18 cellular contexts compared by ENCODE assay signal in genomic region chr12:31017535-31017934, GRCh38. TPM values are rescaled to one million over a fixed set of nuclear protein-coding genes. Genes with fewer than 3 reads are reported as not detected.
DNase-seq lines count a peak whose midpoint lies in the region; ATAC-seq, FAIRE-seq and TF ChIP-seq lines count a peak whose summit lies in the region.
"Had no signal": no experiment of that assay in that cellular context is flagged by ENCODE, and none has a peak within 500 bp of the region (broad histone marks: within the 10 kb centered on the region; RNA-seq: fewer than 3 reads in every experiment).

No MANE protein-coding gene starts in this region.

- TF ChIP-seq EP300 in suprapubic skin (IDR thresholded peaks at IDR 0.05): no peak

- H3K9me3 Mint-ChIP-seq in glutamatergic neuron (ENCODE audit: unreplicated experiment): peaks cover 3% of the 10 kb centered on the region
- H3K9me3 Mint-ChIP-seq in naive thymus-derived CD8-positive, alpha-beta T cell: peaks cover 0 to 3% (median 0%) of the 10 kb centered on the region in 9 donors

- peaks cover 7% of the 10 kb centered on the region for H3K4me1 Mint-ChIP-seq in glutamatergic neuron (ENCODE audit: low read depth, unreplicated experiment)
- H3K4me1 Mint-ChIP-seq in naive thymus-derived CD8-positive, alpha-beta T cell: no peaks in the 10 kb centered on the region

- DNase-seq in glutamatergic neuron (no peak), suprapubic skin (ENCODE audit: low spot score in 2 of 2) (peak; percentile 11), GM20000 (ENCODE audit: low spot score) (no peak), small intestine (no peak)
- DNase-seq in naive thymus-derived CD8-positive, alpha-beta T cell: no peak
- DNase-seq: DMS79 treated with DMSO at 0.1 percent for 48 hours, KBM-7, NCI-H1105, NCI-H2081, NCI-H2171 treated with DMSO at 0.1 percent for 48 hours, NCI-H446, NCI-H526 treated with DMSO at 0.1 percent for 48 hours, Right ventricle myocardium superior had no signal

- no peak overlapping the region for H2AFZ ChIP-seq in OCI-LY1 (ENCODE audit: low read length)

- TF ChIP-seq CTCF in HEK293 (tag by site-specific recombination; IDR thresholded peaks at IDR 0.05) (no peak), OCI-LY1 (IDR thresholded peaks at IDR 0.05; ENCODE audit: low read length) (no peak), glutamatergic neuron (IDR thresholded peaks at IDR 0.05; ENCODE audit: partially characterized antibody, unreplicated experiment) (no peak), suprapubic skin (IDR thresholded peaks at IDR 0.05) (no peak), GM20000 (IDR thresholded peaks at IDR 0.05; ENCODE audit: extremely low read depth, missing control alignments) (no peak)

- peak overlapping the region; percentile 17 for H3K27ac Mint-ChIP-seq in glutamatergic neuron (ENCODE audit: unreplicated experiment)
- H3K27ac Mint-ChIP-seq in naive thymus-derived CD8-positive, alpha-beta T cell: no peak overlapping the region

- H3K79me2 ChIP-seq in OCI-LY1 (ENCODE audit: insufficient read depth, low read length): 0 out of 2 replicates have a peak, but pooled peaks cover 2% of the 10 kb centered on the region

- H3K9me3 ChIP-seq in HEK293 (ENCODE audit: control insufficient read depth, insufficient read depth, low read depth, low read length): no peaks in the 10 kb centered on the region
- H3K9me3 ChIP-seq in OCI-LY1 (ENCODE audit: low read length): no peaks in the 10 kb centered on the region
- no peaks in the 10 kb centered on the region for H3K9me3 ChIP-seq in suprapubic skin
- H3K9me3 ChIP-seq in small intestine (ENCODE audit: control insufficient read depth, low read depth): no peaks in the 10 kb centered on the region

- H3K27me3 Mint-ChIP-seq in glutamatergic neuron (ENCODE audit: unreplicated experiment): peaks cover 3% of the 10 kb centered on the region
- peaks cover 0 to 13% (median 3%) of the 10 kb centered on the region in 5 donors for H3K27me3 Mint-ChIP-seq in naive thymus-derived CD8-positive, alpha-beta T cell

- ATAC-seq in naive thymus-derived CD8-positive, alpha-beta T cell: no peak
- ATAC-seq: HCT116 had no signal

- H3K4me3 ChIP-seq in HEK293 (ENCODE audit: low read depth, low read length) (no peak overlapping the region), OCI-LY1 (ENCODE audit: low read depth, low read length, poor library complexity, severe bottlenecking) (no peak overlapping the region), suprapubic skin (no peak overlapping the region), small intestine (ENCODE audit: low read depth in 1 of 2, low read length in 2 of 2) (no peak overlapping the region)
- H3K4me3 ChIP-seq: SK-N-MC had no signal

- no peaks in the 10 kb centered on the region for H4K20me1 ChIP-seq in OCI-LY1 (ENCODE audit: insufficient read depth, low read length)

- no peaks in the 10 kb centered on the region for H3K36me3 ChIP-seq in HEK293 (ENCODE audit: control insufficient read depth in 2 of 2, insufficient read depth in 1 of 2, low read length in 2 of 2)
- H3K36me3 ChIP-seq in OCI-LY1 (ENCODE audit: insufficient read depth, low read length): no peaks in the 10 kb centered on the region
- no peaks in the 10 kb centered on the region for H3K36me3 ChIP-seq in suprapubic skin
- no peaks in the 10 kb centered on the region for H3K36me3 ChIP-seq in small intestine (ENCODE audit: control insufficient read depth in 2 of 2, insufficient read depth in 2 of 2, low read length in 2 of 2)

- H3K4me3 Mint-ChIP-seq in glutamatergic neuron (ENCODE audit: unreplicated experiment): no peak overlapping the region
- no peak overlapping the region for H3K4me3 Mint-ChIP-seq in naive thymus-derived CD8-positive, alpha-beta T cell

- peak overlapping the region; percentile 45; the same call in 1 of the 2 replicates for H3K9ac ChIP-seq in OCI-LY1 (ENCODE audit: low read length)

- H3K9me2 ChIP-seq in OCI-LY1 (ENCODE audit: low read depth, low read length): no peaks in the 10 kb centered on the region

- FAIRE-seq in small intestine (lab: Jason Lieb, UNC): no peak
- FAIRE-seq: RCC 7860 had no signal

- no peaks in the 10 kb centered on the region for H3K36me3 Mint-ChIP-seq in glutamatergic neuron (ENCODE audit: unreplicated experiment)
- no peaks in the 10 kb centered on the region for H3K36me3 Mint-ChIP-seq in naive thymus-derived CD8-positive, alpha-beta T cell

- CTCF ChIA-PET in HEK293 (lab: Yijun Ruan, JAX): no interaction called here

- H3F3A ChIP-seq in OCI-LY1 (ENCODE audit: insufficient read depth, low read length): no peaks in the 10 kb centered on the region

- H3K27me3 ChIP-seq in OCI-LY1 (ENCODE audit: insufficient read depth, low read length) (no peaks in the 10 kb centered on the region), suprapubic skin (no peaks in the 10 kb centered on the region), small intestine (ENCODE audit: control insufficient read depth in 2 of 2, insufficient read depth in 2 of 2, low read length in 2 of 2) (no peaks in the 10 kb centered on the region)

- TF ChIP-seq POLR2A in suprapubic skin (IDR thresholded peaks at IDR 0.05): no peak

- H3K4me2 ChIP-seq in OCI-LY1 (ENCODE audit: low read length): peak overlapping the region; percentile 42

- 73% methylated on average over 4 of the region's 4 CpGs for WGBS in suprapubic skin
- WGBS in small intestine, 3 donors: 72 to 78% (median 75%) methylated on average over 4 of the region's 4 CpGs

- POLR2A ChIA-PET in HEK293 (lab: Yijun Ruan, JAX): no interaction called here
- POLR2A ChIA-PET in naive thymus-derived CD8-positive, alpha-beta T cell (lab: Charles Lee): no interaction called here

- peaks cover 6% of the 10 kb centered on the region for H3K4me1 ChIP-seq in HEK293 (ENCODE audit: control insufficient read depth, insufficient read depth, low read length)
- peaks cover 75% of the 10 kb centered on the region for H3K4me1 ChIP-seq in OCI-LY1 (ENCODE audit: insufficient read depth, low read length, severe bottlenecking)
- no peaks in the 10 kb centered on the region for H3K4me1 ChIP-seq in suprapubic skin
- no peaks in the 10 kb centered on the region for H3K4me1 ChIP-seq in small intestine (ENCODE audit: control insufficient read depth in 2 of 2, insufficient read depth in 1 of 2, low read depth in 1 of 2, low read length in 1 of 2)

- no peak overlapping the region for H3K27ac ChIP-seq in HEK293 (ENCODE audit: extremely low read depth, low read depth, low read length)
- H3K27ac ChIP-seq in OCI-LY1 (ENCODE audit: low read depth, low read length, poor library complexity, severe bottlenecking): peak overlapping the region; percentile 80
- H3K27ac ChIP-seq in suprapubic skin: no peak overlapping the region
- no peak overlapping the region for H3K27ac ChIP-seq in small intestine (ENCODE audit: low read depth in 1 of 2, low read length in 1 of 2)
- H3K27ac ChIP-seq: SK-N-MC had no signal

TF ChIP-seq in HEK293, 187 proteins besides CTCF, POLR2A, EP300 and RAD21 (continues in another document):
- TF ChIP-seq ZNF610 (tag by site-specific recombination; IDR thresholded peaks at IDR 0.05; ENCODE audit: borderline replicate concordance) (no peak), ZSCAN4 (tag by site-specific recombination; IDR thresholded peaks at IDR 0.05) (peak; percentile 98), ZSCAN30 (tag by site-specific recombination; IDR thresholded peaks at IDR 0.05) (no peak), EGR2 (tag by site-specific recombination; IDR thresholded peaks at IDR 0.05; ENCODE audit: low read depth) (peak; percentile 62), ZNF544 (tag by site-specific recombination; IDR thresholded peaks at IDR 0.05) (no peak), SCRT2 (tag by site-specific recombination; IDR thresholded peaks at IDR 0.05) (no peak), ZNF530 (tag by site-specific recombination; IDR thresholded peaks at IDR 0.05; ENCODE audit: low read depth) (no peak), ZNF362 (tag by site-specific recombination; IDR thresholded peaks at IDR 0.05) (no peak), BCL6B (tag by site-specific recombination; IDR thresholded peaks at IDR 0.05) (no peak), ZNF560 (tag by site-specific recombination; IDR thresholded peaks at IDR 0.05; ENCODE audit: borderline replicate concordance) (no peak), ZNF660 (tag by site-specific recombination; IDR thresholded peaks at IDR 0.05) (no peak), HOXD13 (CRISPR knock-in tag; IDR thresholded peaks at IDR 0.05; ENCODE audit: borderline replicate concordance) (no peak), ZFHX2 (tag by site-specific recombination; conservative IDR thresholded peaks at IDR 0.05) (peak; percentile 77)

RNA-seq across cellular contexts. Expression of gene DDX11, which starts 56.1 kb away (rescaled TPM):
- total RNA-seq in glutamatergic neuron (ENCODE audit: unreplicated experiment) (31.9 TPM), suprapubic skin (10 to 100 TPM; 13.0 to 81.6 (median 46.0) TPM)
- 10 to 100 TPM in 2 of 3 donors, 1 to 10 TPM in 1; 7.3 to 19.0 (median 15.9) TPM for polyA plus RNA-seq in small intestine
- total RNA-seq in naive thymus-derived CD8-positive, alpha-beta T cell: 100 to 1,000 TPM; 132 to 141 TPM
- polyA plus RNA-seq in naive thymus-derived CD8-positive, alpha-beta T cell: 10 to 100 TPM in 1 of 3 donors, 1 to 10 TPM in 2; 2.4 to 24.2 (median 7.1) TPM

Comparison
In these comparisons a context has a peak if more than half of its experiments do, and no peak if none do; other contexts are left out.
1. DNase-seq: peak in suprapubic skin (2 of 2); none in glutamatergic neuron (single experiment), GM20000 (single experiment), small intestine (single experiment) and naive thymus-derived CD8-positive, alpha-beta T cell (0 of 10).